In genomic region chr16:86567701-86568571, GRCh38 we compare ENCODE assay signal across 1 cellular context.
TF ChIP-seq lines count a peak whose summit lies in the region.

No MANE protein-coding gene starts in this region.

TF ChIP-seq in H1, 55 proteins besides CTCF, POLR2A, EP300 and RAD21:
- peak; percentile 36; the same call in 1 of the 2 replicates for TF ChIP-seq E2F6 (IDR thresholded peaks at IDR 0.05)
- peak; percentile 26 for TF ChIP-seq CTBP2 (IDR thresholded peaks at IDR 0.05; ENCODE audit: borderline replicate concordance, insufficient read depth, insufficient read length, low read length)
- peak; percentile 84 for TF ChIP-seq RNF2 (IDR thresholded peaks at IDR 0.05; ENCODE audit: borderline replicate concordance, low read depth, low read length, missing control alignments, poor library complexity, severe bottlenecking)
- no peak for TF ChIP-seq JUN (IDR thresholded peaks at IDR 0.05; ENCODE audit: low read depth, low read length)
- no peak for TF ChIP-seq CBX8 (IDR thresholded peaks at IDR 0.05; ENCODE audit: borderline replicate concordance, low read depth, low read length)
- TF ChIP-seq HDAC6 (IDR thresholded peaks at IDR 0.05; ENCODE audit: low read depth, low read length): no peak
- TF ChIP-seq SUZ12 (IDR thresholded peaks at IDR 0.05; ENCODE audit: low read length): peak; percentile 93
- no peak for TF ChIP-seq CREB1 (IDR thresholded peaks at IDR 0.05)
- no peak for TF ChIP-seq POLR2AphosphoS5 (IDR thresholded peaks at IDR 0.05; ENCODE audit: low read depth, low read length)
- peak; percentile 91 for TF ChIP-seq EZH2 (IDR thresholded peaks at IDR 0.05; ENCODE audit: low read depth, low read length, severe bottlenecking)
- TF ChIP-seq ATF3 (IDR thresholded peaks at IDR 0.05; ENCODE audit: insufficient read depth, low read depth, low read length): no peak
- no peak for TF ChIP-seq RFX5 (IDR thresholded peaks at IDR 0.05; ENCODE audit: borderline replicate concordance, low read depth, low read length)
- no peak for TF ChIP-seq TEAD4 (IDR thresholded peaks at IDR 0.05; ENCODE audit: low read depth, low read length)
- TF ChIP-seq SP4 (IDR thresholded peaks at IDR 0.05; ENCODE audit: low read length): no peak
- no peak for TF ChIP-seq BRCA1 (IDR thresholded peaks at IDR 0.05; ENCODE audit: low read depth, low read length)
- no peak for TF ChIP-seq FOSL1 (IDR thresholded peaks at IDR 0.05; ENCODE audit: insufficient read depth, low read depth, low read length)
- peak; percentile 28; the same call in 1 of the 2 replicates for TF ChIP-seq MAX (IDR thresholded peaks at IDR 0.05)
TF ChIP-seq in H1: peak in this region for 6.
